In genomic region chrX:56764153-56764974, GRCh38 we compare ENCODE assay signal across 8 cellular contexts. TPM values are rescaled to one million over a fixed set of nuclear protein-coding genes. Genes with fewer than 3 reads are reported as not detected.
DNase-seq lines count a peak whose midpoint lies in the region; ATAC-seq lines count a peak whose summit lies in the region.

No MANE protein-coding gene starts in this region.

- H3K36me3 ChIP-seq in Karpas-422 (ENCODE audit: insufficient read depth, low read length), result no peaks in the 10 kb centered on the region

- H3K79me2 ChIP-seq in Karpas-422 (ENCODE audit: low read length), result peaks cover 21% of the 10 kb centered on the region

- DNase-seq in EL (peak; percentile 48), Karpas-422 (peak; percentile 93), germinal center (ENCODE audit: low spot score) (peak; percentile 61), posterior vena cava (ENCODE audit: low spot score) (peak; percentile 90), NCI-H2227 treated with DMSO at 0.1 percent for 48 hours (lab: John Stamatoyannopoulos, UW) (no peak), DMS79 (lab: John Stamatoyannopoulos, UW) (no peak)

- peak overlapping the region; percentile 88 for H2AFZ ChIP-seq in Karpas-422 (ENCODE audit: low read length)

- H3K27me3 ChIP-seq in Karpas-422 (ENCODE audit: low read length), result no peaks in the 10 kb centered on the region

- H3K27ac ChIP-seq in Karpas-422 (ENCODE audit: low read length), result peak overlapping the region; percentile 82

- H3K9me3 ChIP-seq in Karpas-422 (ENCODE audit: low read length), result no peaks in the 10 kb centered on the region

- peak overlapping the region; percentile 69 for H3K4me3 ChIP-seq in Karpas-422 (ENCODE audit: low read length)

- H4K20me1 ChIP-seq in Karpas-422 (ENCODE audit: insufficient read depth, low read depth, low read length), result no peaks in the 10 kb centered on the region

- H3K36me3 Mint-ChIP-seq in activated T-helper 17 cell treated with anti-CD3 and anti-CD28 coated beads, Interleukin-2, amount 50 U/mL, for 72 hours (ENCODE audit: low read depth), result peaks cover 19% of the 10 kb centered on the region

- H3K27ac Mint-ChIP-seq in activated T-helper 17 cell treated with anti-CD3 and anti-CD28 coated beads, Interleukin-2, amount 50 U/mL, for 72 hours, result peak overlapping the region; percentile 93

- no peaks in the 10 kb centered on the region for H3K9me3 Mint-ChIP-seq in activated T-helper 17 cell treated with anti-CD3 and anti-CD28 coated beads, Interleukin-2, amount 50 U/mL, for 72 hours

- no peaks in the 10 kb centered on the region for H3K9me2 ChIP-seq in Karpas-422 (replicated peaks; ENCODE audit: insufficient read depth, low read length)

- peak overlapping the region; percentile 80 for H3K4me2 ChIP-seq in Karpas-422 (ENCODE audit: low read depth, low read length, poor library complexity, severe bottlenecking)

- ATAC-seq in GM21825 (IDR thresholded peaks at IDR 0.05; ENCODE audit: unreplicated experiment), result peak; percentile 39
- peak; percentile 73 for ATAC-seq in activated T-helper 17 cell treated with anti-CD3 and anti-CD28 coated beads, Interleukin-2, amount 50 U/mL, for 72 hours (replicated peaks)

- peaks cover 59% of the 10 kb centered on the region for H3K4me1 ChIP-seq in Karpas-422 (ENCODE audit: low read length)

- H3K27me3 Mint-ChIP-seq in activated T-helper 17 cell treated with anti-CD3 and anti-CD28 coated beads, Interleukin-2, amount 50 U/mL, for 72 hours, result no peaks in the 10 kb centered on the region

- peaks cover 37% of the 10 kb centered on the region for H3K4me1 Mint-ChIP-seq in activated T-helper 17 cell treated with anti-CD3 and anti-CD28 coated beads, Interleukin-2, amount 50 U/mL, for 72 hours

- H3K9ac ChIP-seq in Karpas-422 (ENCODE audit: low read length), result peak overlapping the region; percentile 70

- H3K4me3 Mint-ChIP-seq in activated T-helper 17 cell treated with anti-CD3 and anti-CD28 coated beads, Interleukin-2, amount 50 U/mL, for 72 hours, result peak overlapping the region; percentile 88

- intact Hi-C loops in posterior vena cava (cut with DNase I), result no loop called here

RNA-seq across cellular contexts. Expression of gene NBDY, which starts 35.3 kb away (rescaled TPM):
- total RNA-seq in Karpas-422 (2014; rRNA removed; shearing (Covaris generic); ENCODE audit: low replicate concordance), result 4.9 and 20.5 TPM in 2 replicates
- total RNA-seq in activated T-helper 17 cell treated with anti-CD3 and anti-CD28 coated beads, Interleukin-2, amount 50 U/mL, for 72 hours, result 10 to 100 TPM; 33.6 to 46.0 TPM
- total RNA-seq in posterior vena cava, result 10 to 100 TPM; 30.4 to 37.8 TPM

Comparison
In these comparisons a context has a peak if more than half of its experiments do, and no peak if none do; other contexts are left out.
1. DNase-seq: peak in EL (single experiment), Karpas-422 (single experiment), germinal center (single experiment) and posterior vena cava (single experiment); none in NCI-H2227 treated with DMSO at 0.1 percent for 48 hours (single experiment) and DMS79 (single experiment).